Comparison of ENCODE assay signal across 1 cellular context in genomic region chr4:182257503-182257902, GRCh38.
TF ChIP-seq lines count a peak whose summit lies in the region.

No MANE protein-coding gene starts in this region.

TF ChIP-seq in GM23338, 12 proteins besides CTCF, POLR2A, EP300 and RAD21 (continued from another document):
- TF ChIP-seq ZNF462 (CRISPR knock-in tag; IDR thresholded peaks at IDR 0.05) (no peak), ETS1 (IDR thresholded peaks at IDR 0.05) (no peak)
TF ChIP-seq in GM23338: peak in this region for 0.
